Comparison of ENCODE assay signal across 1 cellular context in genomic region chr12:94379479-94380113, GRCh38.
TF ChIP-seq lines count a peak whose summit lies in the region.

No MANE protein-coding gene starts in this region.

TF ChIP-seq in IMR-90, 13 proteins besides CTCF, POLR2A, EP300 and RAD21:
- no peak for TF ChIP-seq RCOR1 (IDR thresholded peaks at IDR 0.05; ENCODE audit: insufficient replicate concordance, low read length)
- no peak for TF ChIP-seq CHD1 (IDR thresholded peaks at IDR 0.05; ENCODE audit: low read depth, low read length)
- no peak for TF ChIP-seq NFE2L2 (IDR thresholded peaks at IDR 0.05; ENCODE audit: low read depth, low read length)
- no peak for TF ChIP-seq ELK1 (IDR thresholded peaks at IDR 0.05; ENCODE audit: borderline replicate concordance, low read depth, low read length)
